21 cellular contexts compared by ENCODE assay signal in genomic region chr6:151917531-151918329, GRCh38.
DNase-seq lines count a peak whose midpoint lies in the region; ATAC-seq and TF ChIP-seq lines count a peak whose summit lies in the region.
"Had no signal": no experiment of that assay in that cellular context is flagged by ENCODE, and none has a peak within 500 bp of the region (broad histone marks: within the 10 kb centered on the region; RNA-seq: fewer than 3 reads in every experiment).

No MANE protein-coding gene starts in this region.

- TF ChIP-seq CTCF in AG10803 (conservative IDR thresholded peaks at IDR 0.05; ENCODE audit: low read length) (no peak), esophagus squamous epithelium (IDR thresholded peaks at IDR 0.05) (no peak), psoas muscle (IDR thresholded peaks at IDR 0.05) (no peak)

- WGBS in esophagus squamous epithelium, 2 donors: 26 to 40% methylated on average over 6 of the region's 6 CpGs
- 72 to 90% (median 76%) methylated on average over 6 of the region's 6 CpGs for WGBS in psoas muscle, 3 donors

- H3K4me3 ChIP-seq in AG10803 (ENCODE audit: low read length): no peak overlapping the region
- no peak overlapping the region for H3K4me3 ChIP-seq in adipocyte (ENCODE audit: low read length)
- H3K4me3 ChIP-seq in esophagus squamous epithelium: no peak overlapping the region
- no peak overlapping the region for H3K4me3 ChIP-seq in psoas muscle

- H3K36me3 ChIP-seq in adipocyte (ENCODE audit: control insufficient read depth, insufficient read depth, low read length, severe bottlenecking) (no peaks in the 10 kb centered on the region), esophagus squamous epithelium (no peaks in the 10 kb centered on the region), psoas muscle (ENCODE audit: insufficient read depth in 1 of 2, low read depth in 1 of 2) (no peaks in the 10 kb centered on the region)

- peak overlapping the region; percentile 35 for H3K9ac ChIP-seq in adipocyte (ENCODE audit: low read length)

- TF ChIP-seq POLR2A in esophagus squamous epithelium (IDR thresholded peaks at IDR 0.05): no peak

- H3K27ac ChIP-seq in esophagus squamous epithelium (peak overlapping the region; percentile 51 to 76 (median 64)), psoas muscle (peak overlapping the region; percentile 53)

- H3K27me3 ChIP-seq in adipocyte (replicated peaks; ENCODE audit: control insufficient read depth, insufficient read depth, low read length): no peaks in the 10 kb centered on the region
- no peaks in the 10 kb centered on the region for H3K27me3 ChIP-seq in esophagus squamous epithelium
- H3K27me3 ChIP-seq in psoas muscle (ENCODE audit: insufficient read depth in 3 of 3, low read length in 2 of 3): no peaks in the 10 kb centered on the region

- ATAC-seq in psoas muscle (peak in 1 of 4 donors; percentile 47), HG03139 (IDR thresholded peaks at IDR 0.05; ENCODE audit: unreplicated experiment) (no peak)
- no peak for ATAC-seq in stimulated activated naive CD8-positive, alpha-beta T cell treated with anti-CD3 and anti-CD28 coated beads, Interleukin-15, Interleukin-2, amounts not matched to agents 100 U/mL and 50 U/mL, for 24 hours
- ATAC-seq: activated CD8-positive, alpha-beta memory T cell treated with anti-CD3 and anti-CD28 coated beads, Interleukin-2, amount 10 ng/mL, durations not matched to agents 7 days and 5 days; activated naive CD4-positive, alpha-beta T cell treated with anti-CD3 and anti-CD28 coated beads, Interleukin-2, amount 50 U/mL, for 72 hours; stimulated activated naive CD8-positive, alpha-beta T cell treated with anti-CD3 and anti-CD28 coated beads, Interleukin-15, amount 100 ng/mL, for 72 hours had no signal

- H3K9me3 ChIP-seq in adipocyte (ENCODE audit: control insufficient read depth, low read length) (peaks cover 7% of the 10 kb centered on the region), esophagus squamous epithelium (no peaks in the 10 kb centered on the region), psoas muscle (no peaks in the 10 kb centered on the region)

- intact Hi-C loops in esophagus squamous epithelium (cut with DNase I): no loop called here
- intact Hi-C loops in psoas muscle (cut with DNase I): no loop called here

- H3K4me1 ChIP-seq in adipocyte (ENCODE audit: control insufficient read depth, insufficient read depth, low read length) (peaks cover 32% of the 10 kb centered on the region), esophagus squamous epithelium (peaks cover 5 to 25% (median 6%) of the 10 kb centered on the region in 3 donors), psoas muscle (peaks cover 11% of the 10 kb centered on the region)

- DNase-seq in AG10803 (ENCODE audit: low read depth) (peak; percentile 46), adipocyte (ENCODE audit: low read depth) (peak; percentile 36), esophagus squamous epithelium (lab: John Stamatoyannopoulos, UW) (no peak), psoas muscle (no peak), SKM-1 (lab: John Stamatoyannopoulos, UW; ENCODE audit: unreplicated experiment) (no peak), Ammon's horn (ENCODE audit: low spot score) (no peak)
- no peak for DNase-seq in stimulated activated naive CD8-positive, alpha-beta T cell treated with anti-CD3 and anti-CD28 coated beads, Interleukin-15, Interleukin-2, amounts not matched to agents 100 U/mL and 50 U/mL, for 24 hours
- DNase-seq: activated CD4-positive, alpha-beta T cell treated with anti-CD3 and anti-CD28 coated beads for 48 hours; activated CD8-positive, alpha-beta memory T cell treated with anti-CD3 and anti-CD28 coated beads, Interleukin-2, amount 10 ng/mL, durations not matched to agents 7 days and 5 days; DMS79 treated with DMSO at 0.1 percent for 48 hours; hypothalamus; islet precursor cell; Karpas-422; NCI-H1930; NCI-H2227 treated with DMSO at 0.1 percent for 48 hours; NCI-H748 treated with DMSO at 0.1 percent for 48 hours; Right ventricle myocardium superior; stimulated activated CD4-positive, alpha-beta T cell treated with anti-CD3 and anti-CD28 coated beads, Interleukin-12 subunit alpha, Interleukin-12 subunit beta, amount 100 ng/mL, for 4 hours; stimulated activated naive CD8-positive, alpha-beta T cell treated with anti-CD3 and anti-CD28 coated beads, Interleukin-15, amount 100 ng/mL, for 72 hours had no signal

Comparison
In these comparisons a context has a peak if more than half of its experiments do, and no peak if none do; other contexts are left out.
1. DNase-seq: peak in AG10803 (single experiment) and adipocyte (single experiment); none in esophagus squamous epithelium (single experiment), psoas muscle (0 of 2), SKM-1 (single experiment), stimulated activated naive CD8-positive, alpha-beta T cell treated with anti-CD3 and anti-CD28 coated beads, Interleukin-15, Interleukin-2, amounts not matched to agents 100 U/mL and 50 U/mL, for 24 hours (single experiment) and Ammon's horn (single experiment).